ENCODE assay signal across 1 cellular context in the genomic region with DNA sequence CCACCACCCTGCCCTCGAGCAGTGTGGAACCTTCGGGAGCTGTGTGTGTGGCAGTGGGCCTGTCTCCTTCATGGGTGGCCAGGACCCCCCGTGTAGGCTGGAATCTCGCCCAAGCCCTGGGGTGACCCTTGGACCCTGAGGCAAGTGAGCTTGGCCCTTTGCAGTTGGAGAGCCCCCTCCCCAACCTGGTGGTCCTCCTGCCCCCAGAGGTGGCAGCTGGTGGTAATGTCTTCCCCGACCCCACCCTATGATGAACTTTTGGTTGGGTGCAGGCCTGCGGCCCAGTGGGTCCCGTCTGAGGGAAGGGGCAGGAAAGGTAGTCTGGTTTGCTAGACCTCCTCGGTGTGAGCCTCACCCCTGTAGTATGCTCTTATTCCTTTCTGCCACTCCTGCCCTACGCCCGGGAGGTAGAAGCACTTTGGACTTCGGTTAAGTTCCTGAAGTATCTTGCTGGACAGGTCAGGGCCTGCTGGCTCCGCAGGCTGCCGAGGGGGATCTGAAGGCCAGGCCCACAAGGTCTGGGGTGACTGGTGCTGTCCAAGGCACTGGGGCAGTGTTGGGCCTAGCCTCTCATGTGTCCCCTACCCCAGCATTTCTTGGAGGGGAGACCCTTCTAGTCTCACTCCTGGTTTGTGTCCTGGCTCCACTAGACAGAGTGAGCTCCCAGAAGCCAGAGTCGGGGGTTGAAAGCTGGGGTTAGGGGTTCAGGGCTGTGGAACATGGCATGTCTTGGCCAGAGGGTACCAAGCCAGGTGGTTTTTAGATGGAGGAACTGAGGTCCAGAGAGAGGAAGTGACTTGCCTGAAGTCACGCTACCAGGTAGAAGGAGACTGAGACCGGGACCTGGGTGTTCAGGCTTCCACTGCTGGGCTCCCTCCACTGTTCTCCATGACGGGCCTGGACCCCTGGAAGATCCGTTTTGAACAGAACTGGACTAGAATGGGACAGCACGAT.
TF ChIP-seq lines count a peak whose summit lies in the region.

No MANE protein-coding gene starts in this region.

TF ChIP-seq in HepG2, 621 proteins besides CTCF, POLR2A, EP300 and RAD21 (continued from another document and continues in another):
- TF ChIP-seq SAFB2 (CRISPR knock-in tag; IDR thresholded peaks at IDR 0.05; ENCODE audit: borderline replicate concordance, low read depth) (no peak), THYN1 (CRISPR knock-in tag; IDR thresholded peaks at IDR 0.05; ENCODE audit: borderline replicate concordance, low read depth) (peak; percentile 72; the same call in 1 of the 2 replicates), NR2F2 (IDR thresholded peaks at IDR 0.05; ENCODE audit: borderline replicate concordance, low read depth) (peak; percentile 6; the same call in 1 of the 2 replicates), REXO4 (CRISPR knock-in tag; IDR thresholded peaks at IDR 0.05; ENCODE audit: borderline replicate concordance) (no peak), ZNF556 (CRISPR knock-in tag; IDR thresholded peaks at IDR 0.05; ENCODE audit: borderline replicate concordance) (no peak), RFX1 (IDR thresholded peaks at IDR 0.05) (no peak), MBNL3 (CRISPR knock-in tag; conservative IDR thresholded peaks at IDR 0.05) (no peak), ZNF773 (CRISPR knock-in tag; IDR thresholded peaks at IDR 0.05; ENCODE audit: borderline replicate concordance) (no peak), ADNP (CRISPR knock-in tag; IDR thresholded peaks at IDR 0.05) (no peak), KMT2B (CRISPR knock-in tag; IDR thresholded peaks at IDR 0.05) (no peak), KLF12 (CRISPR knock-in tag; IDR thresholded peaks at IDR 0.05; ENCODE audit: borderline replicate concordance) (no peak), KLF9 (CRISPR knock-in tag; IDR thresholded peaks at IDR 0.05; ENCODE audit: low read depth) (no peak), NFIC (IDR thresholded peaks at IDR 0.05; ENCODE audit: low read length) (no peak; the same call in 1 of the 2 replicates), ZNF672 (CRISPR knock-in tag; IDR thresholded peaks at IDR 0.05) (no peak), ZBTB21 (CRISPR knock-in tag; IDR thresholded peaks at IDR 0.05) (no peak), EEA1 (CRISPR knock-in tag; IDR thresholded peaks at IDR 0.05; ENCODE audit: borderline replicate concordance) (no peak), ZNF382 (CRISPR knock-in tag; IDR thresholded peaks at IDR 0.05; ENCODE audit: borderline replicate concordance) (no peak), PLRG1 (conservative IDR thresholded peaks at IDR 0.05) (no peak), ZSCAN21 (CRISPR knock-in tag; IDR thresholded peaks at IDR 0.05; ENCODE audit: borderline replicate concordance) (no peak), ZSCAN29 (CRISPR knock-in tag; conservative IDR thresholded peaks at IDR 0.05) (no peak), ZNF7 (CRISPR knock-in tag; IDR thresholded peaks at IDR 0.05) (no peak), NFRKB (IDR thresholded peaks at IDR 0.05) (no peak), ZNF569 (CRISPR knock-in tag; IDR thresholded peaks at IDR 0.05; ENCODE audit: borderline replicate concordance) (no peak), BORCS8-MEF2B (CRISPR knock-in tag; IDR thresholded peaks at IDR 0.05) (peak; percentile 59), PAWR (CRISPR knock-in tag; IDR thresholded peaks at IDR 0.05; ENCODE audit: borderline replicate concordance) (no peak), REPIN1 (CRISPR knock-in tag; IDR thresholded peaks at IDR 0.05; ENCODE audit: borderline replicate concordance, low read depth) (no peak), PAF1 (CRISPR knock-in tag; IDR thresholded peaks at IDR 0.05) (no peak), SYNCRIP (IDR thresholded peaks at IDR 0.05; ENCODE audit: insufficient read depth, low read depth, low read length) (no peak), HMGA1 (CRISPR knock-in tag; conservative IDR thresholded peaks at IDR 0.05) (no peak), ZMYM3 (CRISPR knock-in tag; IDR thresholded peaks at IDR 0.05) (no peak), CAMTA2 (CRISPR knock-in tag; IDR thresholded peaks at IDR 0.05; ENCODE audit: borderline replicate concordance) (no peak), CHCHD3 (CRISPR knock-in tag; IDR thresholded peaks at IDR 0.05) (no peak), NFE2L1 (CRISPR knock-in tag; IDR thresholded peaks at IDR 0.05; ENCODE audit: borderline replicate concordance) (0 out of 2 replicates have a peak, but pooled peaks have one; percentile 32)
- TF ChIP-seq, protein P1, sequence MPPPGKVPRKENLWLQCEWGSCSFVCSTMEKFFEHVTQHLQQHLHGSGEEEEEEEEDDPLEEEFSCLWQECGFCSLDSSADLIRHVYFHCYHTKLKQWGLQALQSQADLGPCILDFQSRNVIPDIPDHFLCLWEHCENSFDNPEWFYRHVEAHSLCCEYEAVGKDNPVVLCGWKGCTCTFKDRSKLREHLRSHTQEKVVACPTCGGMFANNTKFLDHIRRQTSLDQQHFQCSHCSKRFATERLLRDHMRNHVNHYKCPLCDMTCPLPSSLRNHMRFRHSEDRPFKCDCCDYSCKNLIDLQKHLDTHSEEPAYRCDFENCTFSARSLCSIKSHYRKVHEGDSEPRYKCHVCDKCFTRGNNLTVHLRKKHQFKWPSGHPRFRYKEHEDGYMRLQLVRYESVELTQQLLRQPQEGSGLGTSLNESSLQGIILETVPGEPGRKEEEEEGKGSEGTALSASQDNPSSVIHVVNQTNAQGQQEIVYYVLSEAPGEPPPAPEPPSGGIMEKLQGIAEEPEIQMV (CRISPR knock-in tag; IDR thresholded peaks at IDR 0.05; ENCODE audit: low read depth) = no peak
- TF ChIP-seq, protein P2, sequence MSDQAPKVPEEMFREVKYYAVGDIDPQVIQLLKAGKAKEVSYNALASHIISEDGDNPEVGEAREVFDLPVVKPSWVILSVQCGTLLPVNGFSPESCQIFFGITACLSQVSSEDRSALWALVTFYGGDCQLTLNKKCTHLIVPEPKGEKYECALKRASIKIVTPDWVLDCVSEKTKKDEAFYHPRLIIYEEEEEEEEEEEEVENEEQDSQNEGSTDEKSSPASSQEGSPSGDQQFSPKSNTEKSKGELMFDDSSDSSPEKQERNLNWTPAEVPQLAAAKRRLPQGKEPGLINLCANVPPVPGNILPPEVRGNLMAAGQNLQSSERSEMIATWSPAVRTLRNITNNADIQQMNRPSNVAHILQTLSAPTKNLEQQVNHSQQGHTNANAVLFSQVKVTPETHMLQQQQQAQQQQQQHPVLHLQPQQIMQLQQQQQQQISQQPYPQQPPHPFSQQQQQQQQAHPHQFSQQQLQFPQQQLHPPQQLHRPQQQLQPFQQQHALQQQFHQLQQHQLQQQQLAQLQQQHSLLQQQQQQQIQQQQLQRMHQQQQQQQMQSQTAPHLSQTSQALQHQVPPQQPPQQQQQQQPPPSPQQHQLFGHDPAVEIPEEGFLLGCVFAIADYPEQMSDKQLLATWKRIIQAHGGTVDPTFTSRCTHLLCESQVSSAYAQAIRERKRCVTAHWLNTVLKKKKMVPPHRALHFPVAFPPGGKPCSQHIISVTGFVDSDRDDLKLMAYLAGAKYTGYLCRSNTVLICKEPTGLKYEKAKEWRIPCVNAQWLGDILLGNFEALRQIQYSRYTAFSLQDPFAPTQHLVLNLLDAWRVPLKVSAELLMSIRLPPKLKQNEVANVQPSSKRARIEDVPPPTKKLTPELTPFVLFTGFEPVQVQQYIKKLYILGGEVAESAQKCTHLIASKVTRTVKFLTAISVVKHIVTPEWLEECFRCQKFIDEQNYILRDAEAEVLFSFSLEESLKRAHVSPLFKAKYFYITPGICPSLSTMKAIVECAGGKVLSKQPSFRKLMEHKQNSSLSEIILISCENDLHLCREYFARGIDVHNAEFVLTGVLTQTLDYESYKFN (CRISPR knock-in tag; conservative IDR thresholded peaks at IDR 0.05) = no peak
- TF ChIP-seq, protein P3, sequence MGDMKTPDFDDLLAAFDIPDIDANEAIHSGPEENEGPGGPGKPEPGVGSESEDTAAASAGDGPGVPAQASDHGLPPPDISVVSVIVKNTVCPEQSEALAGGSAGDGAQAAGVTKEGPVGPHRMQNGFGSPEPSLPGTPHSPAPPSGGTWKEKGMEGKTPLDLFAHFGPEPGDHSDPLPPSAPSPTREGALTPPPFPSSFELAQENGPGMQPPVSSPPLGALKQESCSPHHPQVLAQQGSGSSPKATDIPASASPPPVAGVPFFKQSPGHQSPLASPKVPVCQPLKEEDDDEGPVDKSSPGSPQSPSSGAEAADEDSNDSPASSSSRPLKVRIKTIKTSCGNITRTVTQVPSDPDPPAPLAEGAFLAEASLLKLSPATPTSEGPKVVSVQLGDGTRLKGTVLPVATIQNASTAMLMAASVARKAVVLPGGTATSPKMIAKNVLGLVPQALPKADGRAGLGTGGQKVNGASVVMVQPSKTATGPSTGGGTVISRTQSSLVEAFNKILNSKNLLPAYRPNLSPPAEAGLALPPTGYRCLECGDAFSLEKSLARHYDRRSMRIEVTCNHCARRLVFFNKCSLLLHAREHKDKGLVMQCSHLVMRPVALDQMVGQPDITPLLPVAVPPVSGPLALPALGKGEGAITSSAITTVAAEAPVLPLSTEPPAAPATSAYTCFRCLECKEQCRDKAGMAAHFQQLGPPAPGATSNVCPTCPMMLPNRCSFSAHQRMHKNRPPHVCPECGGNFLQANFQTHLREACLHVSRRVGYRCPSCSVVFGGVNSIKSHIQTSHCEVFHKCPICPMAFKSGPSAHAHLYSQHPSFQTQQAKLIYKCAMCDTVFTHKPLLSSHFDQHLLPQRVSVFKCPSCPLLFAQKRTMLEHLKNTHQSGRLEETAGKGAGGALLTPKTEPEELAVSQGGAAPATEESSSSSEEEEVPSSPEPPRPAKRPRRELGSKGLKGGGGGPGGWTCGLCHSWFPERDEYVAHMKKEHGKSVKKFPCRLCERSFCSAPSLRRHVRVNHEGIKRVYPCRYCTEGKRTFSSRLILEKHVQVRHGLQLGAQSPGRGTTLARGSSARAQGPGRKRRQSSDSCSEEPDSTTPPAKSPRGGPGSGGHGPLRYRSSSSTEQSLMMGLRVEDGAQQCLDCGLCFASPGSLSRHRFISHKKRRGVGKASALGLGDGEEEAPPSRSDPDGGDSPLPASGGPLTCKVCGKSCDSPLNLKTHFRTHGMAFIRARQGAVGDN (CRISPR knock-in tag; IDR thresholded peaks at IDR 0.05) = peak; percentile 87
- TF ChIP-seq, protein P4, sequence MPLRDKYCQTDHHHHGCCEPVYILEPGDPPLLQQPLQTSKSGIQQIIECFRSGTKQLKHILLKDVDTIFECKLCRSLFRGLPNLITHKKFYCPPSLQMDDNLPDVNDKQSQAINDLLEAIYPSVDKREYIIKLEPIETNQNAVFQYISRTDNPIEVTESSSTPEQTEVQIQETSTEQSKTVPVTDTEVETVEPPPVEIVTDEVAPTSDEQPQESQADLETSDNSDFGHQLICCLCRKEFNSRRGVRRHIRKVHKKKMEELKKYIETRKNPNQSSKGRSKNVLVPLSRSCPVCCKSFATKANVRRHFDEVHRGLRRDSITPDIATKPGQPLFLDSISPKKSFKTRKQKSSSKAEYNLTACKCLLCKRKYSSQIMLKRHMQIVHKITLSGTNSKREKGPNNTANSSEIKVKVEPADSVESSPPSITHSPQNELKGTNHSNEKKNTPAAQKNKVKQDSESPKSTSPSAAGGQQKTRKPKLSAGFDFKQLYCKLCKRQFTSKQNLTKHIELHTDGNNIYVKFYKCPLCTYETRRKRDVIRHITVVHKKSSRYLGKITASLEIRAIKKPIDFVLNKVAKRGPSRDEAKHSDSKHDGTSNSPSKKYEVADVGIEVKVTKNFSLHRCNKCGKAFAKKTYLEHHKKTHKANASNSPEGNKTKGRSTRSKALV (CRISPR knock-in tag; IDR thresholded peaks at IDR 0.05) = no peak
- TF ChIP-seq, protein P5, sequence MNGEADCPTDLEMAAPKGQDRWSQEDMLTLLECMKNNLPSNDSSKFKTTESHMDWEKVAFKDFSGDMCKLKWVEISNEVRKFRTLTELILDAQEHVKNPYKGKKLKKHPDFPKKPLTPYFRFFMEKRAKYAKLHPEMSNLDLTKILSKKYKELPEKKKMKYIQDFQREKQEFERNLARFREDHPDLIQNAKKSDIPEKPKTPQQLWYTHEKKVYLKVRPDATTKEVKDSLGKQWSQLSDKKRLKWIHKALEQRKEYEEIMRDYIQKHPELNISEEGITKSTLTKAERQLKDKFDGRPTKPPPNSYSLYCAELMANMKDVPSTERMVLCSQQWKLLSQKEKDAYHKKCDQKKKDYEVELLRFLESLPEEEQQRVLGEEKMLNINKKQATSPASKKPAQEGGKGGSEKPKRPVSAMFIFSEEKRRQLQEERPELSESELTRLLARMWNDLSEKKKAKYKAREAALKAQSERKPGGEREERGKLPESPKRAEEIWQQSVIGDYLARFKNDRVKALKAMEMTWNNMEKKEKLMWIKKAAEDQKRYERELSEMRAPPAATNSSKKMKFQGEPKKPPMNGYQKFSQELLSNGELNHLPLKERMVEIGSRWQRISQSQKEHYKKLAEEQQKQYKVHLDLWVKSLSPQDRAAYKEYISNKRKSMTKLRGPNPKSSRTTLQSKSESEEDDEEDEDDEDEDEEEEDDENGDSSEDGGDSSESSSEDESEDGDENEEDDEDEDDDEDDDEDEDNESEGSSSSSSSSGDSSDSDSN (CRISPR knock-in tag; IDR thresholded peaks at IDR 0.05) = no peak
- TF ChIP-seq, protein P6, sequence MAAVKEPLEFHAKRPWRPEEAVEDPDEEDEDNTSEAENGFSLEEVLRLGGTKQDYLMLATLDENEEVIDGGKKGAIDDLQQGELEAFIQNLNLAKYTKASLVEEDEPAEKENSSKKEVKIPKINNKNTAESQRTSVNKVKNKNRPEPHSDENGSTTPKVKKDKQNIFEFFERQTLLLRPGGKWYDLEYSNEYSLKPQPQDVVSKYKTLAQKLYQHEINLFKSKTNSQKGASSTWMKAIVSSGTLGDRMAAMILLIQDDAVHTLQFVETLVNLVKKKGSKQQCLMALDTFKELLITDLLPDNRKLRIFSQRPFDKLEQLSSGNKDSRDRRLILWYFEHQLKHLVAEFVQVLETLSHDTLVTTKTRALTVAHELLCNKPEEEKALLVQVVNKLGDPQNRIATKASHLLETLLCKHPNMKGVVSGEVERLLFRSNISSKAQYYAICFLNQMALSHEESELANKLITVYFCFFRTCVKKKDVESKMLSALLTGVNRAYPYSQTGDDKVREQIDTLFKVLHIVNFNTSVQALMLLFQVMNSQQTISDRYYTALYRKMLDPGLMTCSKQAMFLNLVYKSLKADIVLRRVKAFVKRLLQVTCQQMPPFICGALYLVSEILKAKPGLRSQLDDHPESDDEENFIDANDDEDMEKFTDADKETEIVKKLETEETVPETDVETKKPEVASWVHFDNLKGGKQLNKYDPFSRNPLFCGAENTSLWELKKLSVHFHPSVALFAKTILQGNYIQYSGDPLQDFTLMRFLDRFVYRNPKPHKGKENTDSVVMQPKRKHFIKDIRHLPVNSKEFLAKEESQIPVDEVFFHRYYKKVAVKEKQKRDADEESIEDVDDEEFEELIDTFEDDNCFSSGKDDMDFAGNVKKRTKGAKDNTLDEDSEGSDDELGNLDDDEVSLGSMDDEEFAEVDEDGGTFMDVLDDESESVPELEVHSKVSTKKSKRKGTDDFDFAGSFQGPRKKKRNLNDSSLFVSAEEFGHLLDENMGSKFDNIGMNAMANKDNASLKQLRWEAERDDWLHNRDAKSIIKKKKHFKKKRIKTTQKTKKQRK (IDR thresholded peaks at IDR 0.05; ENCODE audit: low read length) = no peak
- TF ChIP-seq, protein P7, sequence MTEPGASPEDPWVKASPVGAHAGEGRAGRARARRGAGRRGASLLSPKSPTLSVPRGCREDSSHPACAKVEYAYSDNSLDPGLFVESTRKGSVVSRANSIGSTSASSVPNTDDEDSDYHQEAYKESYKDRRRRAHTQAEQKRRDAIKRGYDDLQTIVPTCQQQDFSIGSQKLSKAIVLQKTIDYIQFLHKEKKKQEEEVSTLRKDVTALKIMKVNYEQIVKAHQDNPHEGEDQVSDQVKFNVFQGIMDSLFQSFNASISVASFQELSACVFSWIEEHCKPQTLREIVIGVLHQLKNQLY (CRISPR knock-in tag; IDR thresholded peaks at IDR 0.05) = no peak
